21 cellular contexts compared by ENCODE assay signal in genomic region chr15:35886765-35887164, GRCh38.
DNase-seq lines count a peak whose midpoint lies in the region; ATAC-seq lines count a peak whose summit lies in the region.
"Had no signal": no experiment of that assay in that cellular context is flagged by ENCODE, and none has a peak within 500 bp of the region (broad histone marks: within the 10 kb centered on the region; RNA-seq: fewer than 3 reads in every experiment).

No MANE protein-coding gene starts in this region.

- no peak for ATAC-seq in HG03442 (IDR thresholded peaks at IDR 0.05; ENCODE audit: unreplicated experiment)
- ATAC-seq: activated T-cell treated with anti-CD3 and anti-CD28 coated beads, Interleukin-2, amount 50 U/mL, for 72 hours; body of pancreas; gastroesophageal sphincter; HepG2 had no signal

- intact Hi-C loops in activated T-helper 2 cell treated with anti-CD3 and anti-CD28 coated beads, Interferon-gamma antibody, Interleukin-2, Interleukin-4, amounts not matched to agents 10 μg/mL and 5 μg/mL and 100 μg/mL, durations not matched to agents 14 hours and 24 hours and 36 hours (cut with micrococcal nuclease) = no loop called here

- H3K36me3 Mint-ChIP-seq in activated T-helper 2 cell treated with anti-CD3 and anti-CD28 coated beads, Interferon-gamma antibody, Interleukin-2, Interleukin-4, amounts not matched to agents 10 μg/mL and 5 μg/mL and 100 μg/mL, durations not matched to agents 14 hours and 24 hours and 36 hours (ENCODE audit: low read depth) = no peaks in the 10 kb centered on the region
- H3K36me3 Mint-ChIP-seq: activated naive CD4-positive, alpha-beta T cell treated with anti-CD3 and anti-CD28 coated beads, Interleukin-2, amount 50 U/mL, for 24 hours; CD4-positive, alpha-beta memory T cell had no signal

- H3K4me3 Mint-ChIP-seq in activated T-helper 2 cell treated with anti-CD3 and anti-CD28 coated beads, Interferon-gamma antibody, Interleukin-2, Interleukin-4, amounts not matched to agents 10 μg/mL and 5 μg/mL and 100 μg/mL, durations not matched to agents 14 hours and 24 hours and 36 hours (ENCODE audit: low read depth) = no peak overlapping the region
- H3K4me3 Mint-ChIP-seq: activated naive CD4-positive, alpha-beta T cell treated with anti-CD3 and anti-CD28 coated beads, Interleukin-2, amount 50 U/mL, for 24 hours; activated T-cell treated with anti-CD3 and anti-CD28 coated beads, Interleukin-2, amount 50 U/mL, for 72 hours; CD4-positive, alpha-beta memory T cell; nephron had no signal

- DNase-seq in HCEC 1CT (peak; percentile 46), RKO (ENCODE audit: low spot score) (peak; percentile 17), dermis blood vessel endothelial cell (peak; percentile 59), kidney tubule cell (ENCODE audit: low spot score) (peak; percentile 3), NCI-H2227 treated with DMSO at 0.1 percent for 48 hours (lab: John Stamatoyannopoulos, UW) (no peak), HPDE6-E6E7 (ENCODE audit: extremely low spot score) (no peak)
- DNase-seq in activated T-helper 2 cell treated with anti-CD3 and anti-CD28 coated beads, Interferon-gamma antibody, Interleukin-2, Interleukin-4, amounts not matched to agents 10 μg/mL and 5 μg/mL and 100 μg/mL, durations not matched to agents 14 hours and 24 hours and 36 hours (ENCODE audit: low spot score) = no peak
- DNase-seq: activated CD8-positive, alpha-beta memory T cell treated with anti-CD3 and anti-CD28 coated beads for 24 hours; activated T-cell treated with anti-CD3 and anti-CD28 coated beads, Interleukin-2, amount 50 U/mL, for 72 hours; body of pancreas; CD4-positive, alpha-beta memory T cell; NCI-H1417; NCI-H524; stimulated activated CD4-positive, alpha-beta T cell treated with anti-CD3 and anti-CD28 coated beads, Interleukin-2, amount 100 ng/mL, for 24 hours; stimulated activated naive CD4-positive, alpha-beta T cell; tibial artery had no signal

- H3K27ac Mint-ChIP-seq in activated T-helper 2 cell treated with anti-CD3 and anti-CD28 coated beads, Interferon-gamma antibody, Interleukin-2, Interleukin-4, amounts not matched to agents 10 μg/mL and 5 μg/mL and 100 μg/mL, durations not matched to agents 14 hours and 24 hours and 36 hours = no peak overlapping the region
- H3K27ac Mint-ChIP-seq: activated naive CD4-positive, alpha-beta T cell treated with anti-CD3 and anti-CD28 coated beads, Interleukin-2, amount 50 U/mL, for 24 hours; activated T-cell treated with anti-CD3 and anti-CD28 coated beads, Interleukin-2, amount 50 U/mL, for 72 hours; CD4-positive, alpha-beta memory T cell; nephron had no signal

- no peaks in the 10 kb centered on the region for H3K4me1 Mint-ChIP-seq in activated T-helper 2 cell treated with anti-CD3 and anti-CD28 coated beads, Interferon-gamma antibody, Interleukin-2, Interleukin-4, amounts not matched to agents 10 μg/mL and 5 μg/mL and 100 μg/mL, durations not matched to agents 14 hours and 24 hours and 36 hours (ENCODE audit: low read depth)
- H3K4me1 Mint-ChIP-seq: activated naive CD4-positive, alpha-beta T cell treated with anti-CD3 and anti-CD28 coated beads, Interleukin-2, amount 50 U/mL, for 24 hours; CD4-positive, alpha-beta memory T cell; nephron had no signal

- no peaks in the 10 kb centered on the region for H3K27me3 Mint-ChIP-seq in activated T-helper 2 cell treated with anti-CD3 and anti-CD28 coated beads, Interferon-gamma antibody, Interleukin-2, Interleukin-4, amounts not matched to agents 10 μg/mL and 5 μg/mL and 100 μg/mL, durations not matched to agents 14 hours and 24 hours and 36 hours (ENCODE audit: low read depth)
- H3K27me3 Mint-ChIP-seq: activated naive CD4-positive, alpha-beta T cell treated with anti-CD3 and anti-CD28 coated beads, Interleukin-2, amount 50 U/mL, for 24 hours; CD4-positive, alpha-beta memory T cell had no signal

- peaks cover 5% of the 10 kb centered on the region for H3K9me3 Mint-ChIP-seq in activated T-helper 2 cell treated with anti-CD3 and anti-CD28 coated beads, Interferon-gamma antibody, Interleukin-2, Interleukin-4, amounts not matched to agents 10 μg/mL and 5 μg/mL and 100 μg/mL, durations not matched to agents 14 hours and 24 hours and 36 hours
- H3K9me3 Mint-ChIP-seq: activated naive CD4-positive, alpha-beta T cell treated with anti-CD3 and anti-CD28 coated beads, Interleukin-2, amount 50 U/mL, for 24 hours; activated T-cell treated with anti-CD3 and anti-CD28 coated beads, Interleukin-2, amount 50 U/mL, for 72 hours; CD4-positive, alpha-beta memory T cell; nephron had no signal

Comparison
In these comparisons a context has a peak if more than half of its experiments do, and no peak if none do; other contexts are left out.
1. DNase-seq: peak in HCEC 1CT (single experiment), RKO (single experiment), dermis blood vessel endothelial cell (single experiment) and kidney tubule cell (single experiment); none in NCI-H2227 treated with DMSO at 0.1 percent for 48 hours (single experiment), HPDE6-E6E7 (single experiment) and activated T-helper 2 cell treated with anti-CD3 and anti-CD28 coated beads, Interferon-gamma antibody, Interleukin-2, Interleukin-4, amounts not matched to agents 10 μg/mL and 5 μg/mL and 100 μg/mL, durations not matched to agents 14 hours and 24 hours and 36 hours (single experiment).